Comparison of ENCODE assay signal across 26 cellular contexts in genomic region chr11:46223252-46223513, GRCh38. TPM values are rescaled to one million over a fixed set of nuclear protein-coding genes. Genes with fewer than 3 reads are reported as not detected.
"Had no signal": no experiment of that assay in that cellular context is flagged by ENCODE, and none has a peak within 500 bp of the region (broad histone marks: within the 10 kb centered on the region; RNA-seq: fewer than 3 reads in every experiment).

No MANE protein-coding gene starts in this region.

- H3K4me1 ChIP-seq: adrenal gland, body of pancreas had no signal

- H3K4me3 Mint-ChIP-seq: activated B cell treated with CpG ODN at 0.5 μM for 24 hours; activated CD8-positive, alpha-beta T cell treated with anti-CD3 and anti-CD28 coated beads for 36 hours; activated naive CD4-positive, alpha-beta T cell treated with anti-CD3 and anti-CD28 coated beads for 36 hours; activated naive CD4-positive, alpha-beta T cell treated with anti-CD3 and anti-CD28 coated beads, Interleukin-2, amount 50 U/mL, for 24 hours; activated naive CD8-positive, alpha-beta T cell treated with anti-CD3 and anti-CD28 coated beads for 36 hours; activated naive CD8-positive, alpha-beta T cell treated with anti-CD3 and anti-CD28 coated beads, Interleukin-2, amount 50 U/mL, for 24 hours; activated T-cell treated with anti-CD3 and anti-CD28 coated beads, Interleukin-2, amount 50 U/mL, for 4 hours; activated T-helper 17 cell treated with anti-CD3 and anti-CD28 coated beads, Interleukin-2, amount 50 U/mL, for 72 hours; T-helper 17 cell; T-helper 2 cell treated with Interferon-gamma antibody and Interleukin-4, amounts not matched to agents 5 μg/mL and 100 μg/mL, for 36 hours had no signal

- DNase-seq: activated B cell treated with CpG ODN at 0.5 μM for 24 hours; activated CD4-positive, alpha-beta T cell treated with anti-CD3 and anti-CD28 coated beads for 48 hours; activated CD4-positive, alpha-beta T cell treated with anti-CD3 and anti-CD28 coated beads, Interleukin-2, amount 50 U/mL, for 1 hour; activated CD4-positive, alpha-beta T cell treated with anti-CD3 and anti-CD28 coated beads, Interleukin-2, amount 50 U/mL, for 48 hours; activated CD8-positive, alpha-beta memory T cell treated with anti-CD3 and anti-CD28 coated beads for 24 hours; activated CD8-positive, alpha-beta T cell treated with anti-CD3 and anti-CD28 coated beads for 36 hours; activated effector memory CD4-positive, alpha-beta T cell treated with anti-CD3 and anti-CD28 coated beads, Interleukin-2, amount 50 U/mL, for 16 hours; activated naive CD4-positive, alpha-beta T cell treated with anti-CD3 and anti-CD28 coated beads for 36 hours; activated naive CD8-positive, alpha-beta T cell treated with anti-CD3 and anti-CD28 coated beads for 36 hours; activated naive CD8-positive, alpha-beta T cell treated with anti-CD3 and anti-CD28 coated beads, Interleukin-2, amount 50 U/mL, for 24 hours; activated T-cell treated with anti-CD3 and anti-CD28 coated beads, Interleukin-2, amount 50 U/mL, for 4 hours; adrenal gland; aorta; body of pancreas; effector CD8-positive, alpha-beta T cell; T-helper 17 cell; T1000; WERI-Rb-1 had no signal

- H3K27ac Mint-ChIP-seq: activated B cell treated with CpG ODN at 0.5 μM for 24 hours; activated CD8-positive, alpha-beta T cell treated with anti-CD3 and anti-CD28 coated beads for 36 hours; activated naive CD4-positive, alpha-beta T cell treated with anti-CD3 and anti-CD28 coated beads for 36 hours; activated naive CD4-positive, alpha-beta T cell treated with anti-CD3 and anti-CD28 coated beads, Interleukin-2, amount 50 U/mL, for 24 hours; activated naive CD8-positive, alpha-beta T cell treated with anti-CD3 and anti-CD28 coated beads for 36 hours; activated naive CD8-positive, alpha-beta T cell treated with anti-CD3 and anti-CD28 coated beads, Interleukin-2, amount 50 U/mL, for 24 hours; activated T-helper 17 cell treated with anti-CD3 and anti-CD28 coated beads, Interleukin-2, amount 50 U/mL, for 72 hours; T-helper 17 cell; T-helper 2 cell treated with Interferon-gamma antibody and Interleukin-4, amounts not matched to agents 5 μg/mL and 100 μg/mL, for 36 hours had no signal

- H3K36me3 Mint-ChIP-seq: activated naive CD4-positive, alpha-beta T cell treated with anti-CD3 and anti-CD28 coated beads, Interleukin-2, amount 50 U/mL, for 24 hours; activated naive CD8-positive, alpha-beta T cell treated with anti-CD3 and anti-CD28 coated beads for 36 hours had no signal

- FAIRE-seq: colon, endometrium, frontal cortex had no signal

- ATAC-seq: activated CD4-positive, CD25-positive, alpha-beta regulatory T cell treated with anti-CD3 and anti-CD28 coated beads, Interleukin-2, amount 50 U/mL, for 24 hours; activated CD8-positive, alpha-beta T cell treated with anti-CD3 and anti-CD28 coated beads for 36 hours; activated naive CD8-positive, alpha-beta T cell treated with anti-CD3 and anti-CD28 coated beads, Interleukin-2, amount 50 U/mL, for 24 hours; activated T-cell treated with anti-CD3 and anti-CD28 coated beads, Interleukin-2, amount 50 U/mL, for 4 hours; activated T-helper 17 cell treated with anti-CD3 and anti-CD28 coated beads, Interleukin-2, amount 50 U/mL, for 72 hours; body of pancreas; esophagus mucosa; T-helper 17 cell had no signal

- H3K36me3 ChIP-seq: adrenal gland, WERI-Rb-1 had no signal

- H3K9me3 ChIP-seq: adrenal gland, body of pancreas had no signal

- H3K27ac ChIP-seq: adrenal gland, body of pancreas, WERI-Rb-1 had no signal

- H3K9me3 Mint-ChIP-seq: activated B cell treated with CpG ODN at 0.5 μM for 24 hours; activated CD8-positive, alpha-beta T cell treated with anti-CD3 and anti-CD28 coated beads for 36 hours; activated naive CD4-positive, alpha-beta T cell treated with anti-CD3 and anti-CD28 coated beads for 36 hours; activated naive CD4-positive, alpha-beta T cell treated with anti-CD3 and anti-CD28 coated beads, Interleukin-2, amount 50 U/mL, for 24 hours; activated naive CD8-positive, alpha-beta T cell treated with anti-CD3 and anti-CD28 coated beads for 36 hours; activated naive CD8-positive, alpha-beta T cell treated with anti-CD3 and anti-CD28 coated beads, Interleukin-2, amount 50 U/mL, for 24 hours; activated T-cell treated with anti-CD3 and anti-CD28 coated beads, Interleukin-2, amount 50 U/mL, for 4 hours; activated T-helper 17 cell treated with anti-CD3 and anti-CD28 coated beads, Interleukin-2, amount 50 U/mL, for 72 hours; T-helper 2 cell treated with Interferon-gamma antibody and Interleukin-4, amounts not matched to agents 5 μg/mL and 100 μg/mL, for 36 hours had no signal

- H3K27me3 ChIP-seq: adrenal gland, body of pancreas had no signal

- H3K4me3 ChIP-seq: adrenal gland, body of pancreas had no signal

- H3K27me3 Mint-ChIP-seq: activated CD8-positive, alpha-beta T cell treated with anti-CD3 and anti-CD28 coated beads for 36 hours had no signal

- H3K4me1 Mint-ChIP-seq: activated B cell treated with CpG ODN at 0.5 μM for 24 hours; activated naive CD4-positive, alpha-beta T cell treated with anti-CD3 and anti-CD28 coated beads, Interleukin-2, amount 50 U/mL, for 24 hours; activated naive CD8-positive, alpha-beta T cell treated with anti-CD3 and anti-CD28 coated beads for 36 hours; activated naive CD8-positive, alpha-beta T cell treated with anti-CD3 and anti-CD28 coated beads, Interleukin-2, amount 50 U/mL, for 24 hours; activated T-helper 17 cell treated with anti-CD3 and anti-CD28 coated beads, Interleukin-2, amount 50 U/mL, for 72 hours had no signal

RNA-seq across cellular contexts. Expression of gene CREB3L1, which starts 54.3 kb away (rescaled TPM):
- total RNA-seq: activated B cell treated with CpG ODN at 0.5 μM for 24 hours; activated CD8-positive, alpha-beta T cell treated with anti-CD3 and anti-CD28 coated beads for 36 hours; activated T-helper 17 cell treated with anti-CD3 and anti-CD28 coated beads, Interleukin-2, amount 50 U/mL, for 72 hours; T-helper 17 cell had no signal
